Comparison of ENCODE assay signal across 16 cellular contexts in the genomic region with DNA sequence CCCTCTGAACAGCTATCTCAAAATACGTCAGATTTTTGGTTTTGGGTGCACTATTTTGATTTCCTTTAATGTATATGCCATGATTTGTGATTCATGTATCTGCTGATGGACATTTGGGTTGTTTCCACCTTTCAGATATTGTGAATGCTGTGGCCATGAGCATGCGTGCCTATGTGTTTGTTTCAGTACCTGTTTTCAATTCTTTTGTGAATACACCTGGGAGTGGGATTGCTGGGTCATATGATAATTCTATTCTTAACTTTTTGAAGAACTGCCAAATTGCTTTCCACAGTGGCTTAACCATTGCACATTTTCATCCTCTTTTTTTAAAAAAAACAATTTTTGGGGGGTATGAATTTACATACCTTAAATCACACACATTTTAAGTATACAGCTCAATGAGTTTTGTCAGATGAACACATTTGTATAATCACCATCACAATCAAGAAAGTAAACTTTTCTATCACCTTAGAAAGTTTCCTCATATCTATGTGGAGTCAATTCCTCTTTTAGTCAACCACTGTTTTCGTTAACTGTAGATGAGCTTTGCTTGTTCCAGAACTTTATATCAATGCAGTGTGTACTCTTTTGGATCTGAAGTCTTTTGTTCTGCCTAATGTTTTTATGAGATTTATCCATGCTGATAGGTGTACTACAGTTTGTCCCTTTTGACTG.
DNase-seq lines count a peak whose midpoint lies in the region; ATAC-seq and FAIRE-seq lines count a peak whose summit lies in the region.
"Had no signal": no experiment of that assay in that cellular context is flagged by ENCODE, and none has a peak within 500 bp of the region (broad histone marks: within the 10 kb centered on the region; RNA-seq: fewer than 3 reads in every experiment).

No MANE protein-coding gene starts in this region.

- peak; percentile 76 for ATAC-seq in GM21723 (IDR thresholded peaks at IDR 0.05; ENCODE audit: unreplicated experiment)
- peak; percentile 71 for ATAC-seq in HG03095 (IDR thresholded peaks at IDR 0.05; ENCODE audit: unreplicated experiment)
- peak; percentile 77 for ATAC-seq in memory B cell (ENCODE audit: low read depth)
- ATAC-seq: activated naive CD4-positive, alpha-beta T cell treated with anti-CD3 and anti-CD28 coated beads, Interleukin-2, amount 50 U/mL, for 72 hours; PC-3 had no signal

- DNase-seq in GM19239 (ENCODE audit: insufficient read length, low spot score) (no peak), memory B cell (ENCODE audit: low spot score in 2 of 2) (no peak), SIG-M5 (lab: John Stamatoyannopoulos, UW) (no peak), germinal center (ENCODE audit: low spot score) (no peak)
- DNase-seq in stimulated activated naive CD4-positive, alpha-beta T cell treated with Interleukin-2 at 50 U/mL for 16 hours (lab: John Stamatoyannopoulos, UW) = no peak
- DNase-seq: activated B cell treated with CpG ODN at 0.5 μM for 24 hours; effector memory CD4-positive, alpha-beta T cell; NCI-H1048; PC-3; small intestine had no signal

- FAIRE-seq in GM19239 (lab: Jason Lieb, UNC) = peak; percentile 49
- FAIRE-seq: frontal cortex, small intestine had no signal

- H3K27ac Mint-ChIP-seq in memory B cell = no peak overlapping the region
- H3K27ac Mint-ChIP-seq: activated B cell treated with CpG ODN at 0.5 μM for 24 hours; activated naive CD4-positive, alpha-beta T cell treated with anti-CD3 and anti-CD28 coated beads, Interleukin-2, amount 50 U/mL, for 72 hours; CD14-positive monocyte; mesothelial cell of epicardium had no signal

- peak overlapping the region; percentile 14 for H3K4me3 Mint-ChIP-seq in memory B cell
- H3K4me3 Mint-ChIP-seq: activated B cell treated with CpG ODN at 0.5 μM for 24 hours, CD14-positive monocyte, mesothelial cell of epicardium had no signal

- H3K36me3 Mint-ChIP-seq in memory B cell = no peaks in the 10 kb centered on the region
- H3K36me3 Mint-ChIP-seq: activated naive CD4-positive, alpha-beta T cell treated with anti-CD3 and anti-CD28 coated beads, Interleukin-2, amount 50 U/mL, for 72 hours; CD14-positive monocyte had no signal

- peaks cover 9% of the 10 kb centered on the region for H3K27me3 Mint-ChIP-seq in memory B cell

- no peaks in the 10 kb centered on the region for H3K9me3 Mint-ChIP-seq in memory B cell
- H3K9me3 Mint-ChIP-seq: activated B cell treated with CpG ODN at 0.5 μM for 24 hours; activated naive CD4-positive, alpha-beta T cell treated with anti-CD3 and anti-CD28 coated beads, Interleukin-2, amount 50 U/mL, for 72 hours; CD14-positive monocyte had no signal

- H3K4me1 Mint-ChIP-seq in memory B cell = peaks cover 15% of the 10 kb centered on the region
- H3K4me1 Mint-ChIP-seq: mesothelial cell of epicardium had no signal
